In the genomic region with DNA sequence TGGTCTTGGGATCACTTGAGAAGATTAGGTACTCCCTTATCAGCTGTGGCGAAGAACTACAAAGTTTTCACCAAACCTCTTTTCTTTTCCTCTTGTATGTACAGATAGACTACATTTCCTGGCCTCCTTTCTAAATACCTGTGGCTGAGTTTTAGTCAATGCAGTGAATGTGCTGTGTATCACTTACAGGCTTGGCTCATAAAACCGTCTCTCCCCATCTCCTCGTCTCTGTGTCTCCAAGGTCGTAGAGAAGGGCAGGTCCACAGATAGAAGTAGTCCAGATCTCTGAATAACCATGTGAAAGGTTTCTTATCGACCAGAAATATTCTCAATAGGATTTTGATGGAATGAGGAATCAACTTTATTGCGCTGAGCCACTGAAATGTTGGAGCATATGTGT, we compare ENCODE assay signal across 8 cellular contexts.
"Had no signal": no experiment of that assay in that cellular context is flagged by ENCODE, and none has a peak within 500 bp of the region (broad histone marks: within the 10 kb centered on the region; RNA-seq: fewer than 3 reads in every experiment).

No MANE protein-coding gene starts in this region.

- H3K9me3 ChIP-seq: HAP-1 had no signal

- ATAC-seq: HCT116 had no signal

- H3K27ac Mint-ChIP-seq: HFFc6 had no signal

- H3K4me3 Mint-ChIP-seq: HFFc6, IgD-negative memory B cell had no signal

- DNase-seq: GM23248, GOT3, H7, HFFc6, KBM-7 had no signal
